In genomic region chr3:23723153-23723552, GRCh38 we compare ENCODE assay signal across 14 cellular contexts.
DNase-seq lines count a peak whose midpoint lies in the region; TF ChIP-seq lines count a peak whose summit lies in the region.
"Had no signal": no experiment of that assay in that cellular context is flagged by ENCODE, and none has a peak within 500 bp of the region (broad histone marks: within the 10 kb centered on the region; RNA-seq: fewer than 3 reads in every experiment).

No MANE protein-coding gene starts in this region.

- WGBS in tibial nerve, 2 donors = 80 to 93% methylated on average over 5 of the region's 5 CpGs

- no peaks in the 10 kb centered on the region for H3K27me3 ChIP-seq in tibial nerve

- H3K4me3 ChIP-seq in tibial nerve = no peak overlapping the region

- DNase-seq in NCI-H82 (lab: John Stamatoyannopoulos, UW) (peak; percentile 40), NCI-H82 treated with DMSO at 0.1 percent for 48 hours (lab: John Stamatoyannopoulos, UW; ENCODE audit: unreplicated experiment) (no peak), cerebellum (ENCODE audit: low spot score) (peak; percentile 65), AML-193 (lab: John Stamatoyannopoulos, UW) (no peak), tibial nerve (ENCODE audit: low spot score in 2 of 2) (no peak)
- DNase-seq: Calu3; CD4-positive, alpha-beta memory T cell; COR-L47; DMS53; DMS79 treated with DMSO at 0.1 percent for 48 hours; H7; HCEC 1CT had no signal

- no peak for TF ChIP-seq CTCF in VCaP (conservative IDR thresholded peaks at IDR 0.05)
- no peak for TF ChIP-seq CTCF in tibial nerve (IDR thresholded peaks at IDR 0.05)

- H3K4me1 ChIP-seq in tibial nerve = peaks cover 0 to 6% (median 0%) of the 10 kb centered on the region in 4 donors

- H3K27ac ChIP-seq in VCaP (peak overlapping the region; percentile 36; the same call in 1 of the 2 replicates), tibial nerve (no peak overlapping the region)
- H3K27ac ChIP-seq: 22Rv1 had no signal

- no peaks in the 10 kb centered on the region for H3K36me3 ChIP-seq in tibial nerve

- H3K9me3 ChIP-seq in tibial nerve = no peaks in the 10 kb centered on the region

- TF ChIP-seq POLR2A in tibial nerve (IDR thresholded peaks at IDR 0.05) = no peak

- TF ChIP-seq EP300 in tibial nerve (IDR thresholded peaks at IDR 0.05) = no peak

Comparison
In these comparisons a context has a peak if more than half of its experiments do, and no peak if none do; other contexts are left out.
1. DNase-seq: peak in NCI-H82 (single experiment) and cerebellum (single experiment); none in NCI-H82 treated with DMSO at 0.1 percent for 48 hours (single experiment), AML-193 (0 of 2) and tibial nerve (0 of 2).